Comparison of ENCODE assay signal across 19 cellular contexts in the genomic region with DNA sequence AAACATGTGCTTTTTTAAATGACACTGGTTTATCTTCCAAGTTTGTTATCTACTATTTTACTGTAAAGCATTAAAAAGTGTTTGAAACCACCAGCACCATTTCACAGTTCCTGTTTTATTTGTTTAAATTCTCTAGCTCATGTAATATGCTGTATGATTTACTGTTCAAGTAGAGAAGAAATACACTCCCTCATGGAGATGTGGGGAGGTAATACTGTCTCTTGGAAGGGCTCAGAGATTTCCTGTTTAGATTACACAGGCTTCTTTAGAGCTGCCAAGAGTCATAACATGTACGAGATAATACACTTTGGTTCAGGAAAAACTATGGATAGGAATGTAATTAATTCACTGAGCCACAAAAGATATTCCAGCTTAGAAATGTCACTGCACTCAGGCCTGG.
DNase-seq lines count a peak whose midpoint lies in the region; TF ChIP-seq lines count a peak whose summit lies in the region.
"Had no signal": no experiment of that assay in that cellular context is flagged by ENCODE, and none has a peak within 500 bp of the region (broad histone marks: within the 10 kb centered on the region; RNA-seq: fewer than 3 reads in every experiment).

No MANE protein-coding gene starts in this region.

- H3K27me3 Mint-ChIP-seq in CD14-positive monocyte (ENCODE audit: low read depth in 3 of 3) = peaks cover under 1 to 4% (median 1%) of the 10 kb centered on the region in 3 donors
- H3K27me3 Mint-ChIP-seq in nephron (ENCODE audit: low read depth) = no peaks in the 10 kb centered on the region

- no peak overlapping the region for H3K27ac ChIP-seq in vagina

- H3K4me3 Mint-ChIP-seq in CD14-positive monocyte (peak overlapping the region in 1 of 2 donors; percentile 20), nephron (no peak overlapping the region)
- H3K4me3 Mint-ChIP-seq: central memory CD8-positive, alpha-beta T cell had no signal

- H3K4me3 ChIP-seq in fibroblast of pulmonary artery (replicated peaks; ENCODE audit: low read depth, low read length) (no peak overlapping the region), MG63 (no peak overlapping the region), vagina (no peak overlapping the region)
- H3K4me3 ChIP-seq: esophagus squamous epithelium, heart left ventricle had no signal

- H3K27me3 ChIP-seq in MG63 = no peaks in the 10 kb centered on the region
- H3K27me3 ChIP-seq in vagina = no peaks in the 10 kb centered on the region
- H3K27me3 ChIP-seq: esophagus squamous epithelium, heart left ventricle had no signal

- H3K27ac Mint-ChIP-seq in CD14-positive monocyte = peak overlapping the region; percentile 2 to 83 (median 58)
- peak overlapping the region; percentile 90 to 97 (median 96) for H3K27ac Mint-ChIP-seq in nephron

- DNase-seq in CD14-positive monocyte (ENCODE audit: low spot score) = no peak
- peak; percentile 85 for DNase-seq in NOMO-1 treated with DMSO at 0.1 percent for 48 hours (lab: John Stamatoyannopoulos, UW; ENCODE audit: unreplicated experiment)
- DNase-seq in fibroblast of pulmonary artery (ENCODE audit: low read depth) = peak; percentile 18
- no peak for DNase-seq in SHP77 (lab: John Stamatoyannopoulos, UW)
- DNase-seq in MG63 = no peak
- DNase-seq in vagina (ENCODE audit: extremely low spot score in 2 of 2) = no peak
- no peak for DNase-seq in NCI-H510A treated with DMSO at 0.1 percent for 48 hours (lab: John Stamatoyannopoulos, UW)
- DNase-seq: activated CD4-positive, alpha-beta T cell treated with anti-CD3 and anti-CD28 coated beads for 4 hours; activated CD8-positive, alpha-beta memory T cell treated with anti-CD3 and anti-CD28 coated beads, Interleukin-2, amount 50 U/mL, for 4 hours; amygdala; DND-41; esophagus squamous epithelium; heart left ventricle; Karpas-422; NCI-H748 treated with DMSO at 0.1 percent for 48 hours; stimulated activated CD4-positive, alpha-beta T cell treated with anti-CD3 and anti-CD28 coated beads, Interleukin-2, amount 100 ng/mL, for 24 hours; T1000 had no signal

- no peaks in the 10 kb centered on the region for H3K9me3 Mint-ChIP-seq in CD14-positive monocyte
- H3K9me3 Mint-ChIP-seq in nephron = peaks cover 2% of the 10 kb centered on the region
- H3K9me3 Mint-ChIP-seq: central memory CD8-positive, alpha-beta T cell had no signal

- no peak for TF ChIP-seq CTCF in CD14-positive monocyte (IDR thresholded peaks at IDR 0.05)
- no peak for TF ChIP-seq CTCF in fibroblast of pulmonary artery (IDR thresholded peaks at IDR 0.05; ENCODE audit: low read length, missing control alignments)
- TF ChIP-seq CTCF in nephron (IDR thresholded peaks at IDR 0.05; ENCODE audit: unreplicated experiment in 3 of 3) = no peak
- TF ChIP-seq CTCF in vagina (IDR thresholded peaks at IDR 0.05) = no peak

- no peaks in the 10 kb centered on the region for H3K36me3 ChIP-seq in MG63
- no peaks in the 10 kb centered on the region for H3K36me3 ChIP-seq in vagina
- H3K36me3 ChIP-seq: esophagus squamous epithelium, heart left ventricle had no signal

- no peaks in the 10 kb centered on the region for H3K36me3 Mint-ChIP-seq in CD14-positive monocyte
- H3K36me3 Mint-ChIP-seq in nephron (ENCODE audit: low read depth) = no peaks in the 10 kb centered on the region

- intact Hi-C loops in CD14-positive monocyte (cut with micrococcal nuclease) (no loop called here), vagina (cut with DNase I) (no loop called here)

- TF ChIP-seq POLR2A in vagina (IDR thresholded peaks at IDR 0.05) = no peak

- H3K9me3 ChIP-seq in MG63 (no peaks in the 10 kb centered on the region), vagina (no peaks in the 10 kb centered on the region)
- H3K9me3 ChIP-seq: esophagus squamous epithelium, heart left ventricle had no signal

- H3K4me1 Mint-ChIP-seq in CD14-positive monocyte = peaks cover 25% of the 10 kb centered on the region
- peaks cover 35% of the 10 kb centered on the region for H3K4me1 Mint-ChIP-seq in nephron
- H3K4me1 Mint-ChIP-seq: central memory CD8-positive, alpha-beta T cell had no signal

- peaks cover 12% of the 10 kb centered on the region for H3K4me1 ChIP-seq in vagina

Comparison
In these comparisons a context has a peak if more than half of its experiments do, and no peak if none do; other contexts are left out.
1. DNase-seq: peak in NOMO-1 treated with DMSO at 0.1 percent for 48 hours (single experiment) and fibroblast of pulmonary artery (single experiment); none in CD14-positive monocyte (single experiment), SHP77 (0 of 2), MG63 (single experiment), vagina (0 of 2) and NCI-H510A treated with DMSO at 0.1 percent for 48 hours (single experiment).